ENCODE assay signal across 1 cellular context in the genomic region with DNA sequence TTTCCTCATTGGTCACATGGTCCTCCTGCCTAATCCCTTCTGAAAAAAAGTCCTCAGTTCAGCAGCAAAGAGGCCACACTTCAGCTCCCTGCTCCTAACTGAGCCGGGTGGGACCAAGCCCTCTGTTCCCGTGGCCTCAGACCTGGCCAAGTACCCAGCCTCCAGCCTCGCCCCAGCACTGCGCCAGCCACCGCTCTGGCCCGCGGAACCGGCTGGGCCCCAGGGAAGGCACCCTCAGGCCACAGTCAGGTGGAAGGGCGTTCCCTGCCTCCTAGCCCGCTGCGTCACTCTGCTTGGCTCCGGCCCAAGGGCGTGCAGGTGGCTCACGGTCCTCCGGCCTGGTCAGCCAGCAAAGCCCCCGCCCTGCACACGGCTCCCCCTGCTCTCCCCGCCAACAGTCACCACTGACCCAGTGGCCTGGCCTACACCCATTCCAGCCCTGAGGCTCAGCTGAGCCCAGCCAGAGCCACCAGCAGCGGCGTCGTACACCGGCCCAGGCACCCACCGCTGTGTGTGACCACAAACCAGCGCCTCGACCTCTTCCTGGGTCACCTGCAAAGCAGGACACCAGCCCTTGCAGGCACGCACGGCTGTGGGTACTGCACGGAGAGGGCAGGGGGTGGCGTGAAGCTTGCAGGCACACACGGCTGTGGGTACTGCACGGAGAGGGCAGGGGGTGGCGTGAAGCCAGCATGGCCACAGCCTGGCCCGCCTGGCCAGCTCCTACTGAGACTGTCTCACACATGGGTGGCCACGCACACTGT.
TF ChIP-seq lines count a peak whose summit lies in the region.

No MANE protein-coding gene starts in this region.

TF ChIP-seq in WTC11, 78 proteins besides CTCF, POLR2A, EP300 and RAD21 (continued from another document):
- TF ChIP-seq, protein P1, sequence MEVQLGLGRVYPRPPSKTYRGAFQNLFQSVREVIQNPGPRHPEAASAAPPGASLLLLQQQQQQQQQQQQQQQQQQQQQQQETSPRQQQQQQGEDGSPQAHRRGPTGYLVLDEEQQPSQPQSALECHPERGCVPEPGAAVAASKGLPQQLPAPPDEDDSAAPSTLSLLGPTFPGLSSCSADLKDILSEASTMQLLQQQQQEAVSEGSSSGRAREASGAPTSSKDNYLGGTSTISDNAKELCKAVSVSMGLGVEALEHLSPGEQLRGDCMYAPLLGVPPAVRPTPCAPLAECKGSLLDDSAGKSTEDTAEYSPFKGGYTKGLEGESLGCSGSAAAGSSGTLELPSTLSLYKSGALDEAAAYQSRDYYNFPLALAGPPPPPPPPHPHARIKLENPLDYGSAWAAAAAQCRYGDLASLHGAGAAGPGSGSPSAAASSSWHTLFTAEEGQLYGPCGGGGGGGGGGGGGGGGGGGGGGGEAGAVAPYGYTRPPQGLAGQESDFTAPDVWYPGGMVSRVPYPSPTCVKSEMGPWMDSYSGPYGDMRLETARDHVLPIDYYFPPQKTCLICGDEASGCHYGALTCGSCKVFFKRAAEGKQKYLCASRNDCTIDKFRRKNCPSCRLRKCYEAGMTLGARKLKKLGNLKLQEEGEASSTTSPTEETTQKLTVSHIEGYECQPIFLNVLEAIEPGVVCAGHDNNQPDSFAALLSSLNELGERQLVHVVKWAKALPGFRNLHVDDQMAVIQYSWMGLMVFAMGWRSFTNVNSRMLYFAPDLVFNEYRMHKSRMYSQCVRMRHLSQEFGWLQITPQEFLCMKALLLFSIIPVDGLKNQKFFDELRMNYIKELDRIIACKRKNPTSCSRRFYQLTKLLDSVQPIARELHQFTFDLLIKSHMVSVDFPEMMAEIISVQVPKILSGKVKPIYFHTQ (CRISPR knock-in tag; IDR thresholded peaks at IDR 0.05), result no peak
- TF ChIP-seq, protein P2, sequence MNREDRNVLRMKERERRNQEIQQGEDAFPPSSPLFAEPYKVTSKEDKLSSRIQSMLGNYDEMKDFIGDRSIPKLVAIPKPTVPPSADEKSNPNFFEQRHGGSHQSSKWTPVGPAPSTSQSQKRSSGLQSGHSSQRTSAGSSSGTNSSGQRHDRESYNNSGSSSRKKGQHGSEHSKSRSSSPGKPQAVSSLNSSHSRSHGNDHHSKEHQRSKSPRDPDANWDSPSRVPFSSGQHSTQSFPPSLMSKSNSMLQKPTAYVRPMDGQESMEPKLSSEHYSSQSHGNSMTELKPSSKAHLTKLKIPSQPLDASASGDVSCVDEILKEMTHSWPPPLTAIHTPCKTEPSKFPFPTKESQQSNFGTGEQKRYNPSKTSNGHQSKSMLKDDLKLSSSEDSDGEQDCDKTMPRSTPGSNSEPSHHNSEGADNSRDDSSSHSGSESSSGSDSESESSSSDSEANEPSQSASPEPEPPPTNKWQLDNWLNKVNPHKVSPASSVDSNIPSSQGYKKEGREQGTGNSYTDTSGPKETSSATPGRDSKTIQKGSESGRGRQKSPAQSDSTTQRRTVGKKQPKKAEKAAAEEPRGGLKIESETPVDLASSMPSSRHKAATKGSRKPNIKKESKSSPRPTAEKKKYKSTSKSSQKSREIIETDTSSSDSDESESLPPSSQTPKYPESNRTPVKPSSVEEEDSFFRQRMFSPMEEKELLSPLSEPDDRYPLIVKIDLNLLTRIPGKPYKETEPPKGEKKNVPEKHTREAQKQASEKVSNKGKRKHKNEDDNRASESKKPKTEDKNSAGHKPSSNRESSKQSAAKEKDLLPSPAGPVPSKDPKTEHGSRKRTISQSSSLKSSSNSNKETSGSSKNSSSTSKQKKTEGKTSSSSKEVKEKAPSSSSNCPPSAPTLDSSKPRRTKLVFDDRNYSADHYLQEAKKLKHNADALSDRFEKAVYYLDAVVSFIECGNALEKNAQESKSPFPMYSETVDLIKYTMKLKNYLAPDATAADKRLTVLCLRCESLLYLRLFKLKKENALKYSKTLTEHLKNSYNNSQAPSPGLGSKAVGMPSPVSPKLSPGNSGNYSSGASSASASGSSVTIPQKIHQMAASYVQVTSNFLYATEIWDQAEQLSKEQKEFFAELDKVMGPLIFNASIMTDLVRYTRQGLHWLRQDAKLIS (CRISPR knock-in tag; IDR thresholded peaks at IDR 0.05; ENCODE audit: borderline replicate concordance), result no peak
- TF ChIP-seq TEAD4 (CRISPR knock-in tag; IDR thresholded peaks at IDR 0.05) (no peak), USF2 (CRISPR knock-in tag; IDR thresholded peaks at IDR 0.05) (no peak), RORB (CRISPR knock-in tag; IDR thresholded peaks at IDR 0.05) (no peak), NR1H2 (CRISPR knock-in tag; IDR thresholded peaks at IDR 0.05) (no peak), ATF2 (CRISPR knock-in tag; IDR thresholded peaks at IDR 0.05; ENCODE audit: borderline replicate concordance, low read depth) (no peak), EMX1 (CRISPR knock-in tag; IDR thresholded peaks at IDR 0.05) (no peak)
- TF ChIP-seq, protein P3, sequence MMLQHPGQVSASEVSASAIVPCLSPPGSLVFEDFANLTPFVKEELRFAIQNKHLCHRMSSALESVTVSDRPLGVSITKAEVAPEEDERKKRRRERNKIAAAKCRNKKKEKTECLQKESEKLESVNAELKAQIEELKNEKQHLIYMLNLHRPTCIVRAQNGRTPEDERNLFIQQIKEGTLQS (CRISPR knock-in tag; conservative IDR thresholded peaks at IDR 0.05), result no peak
- TF ChIP-seq, protein P4, sequence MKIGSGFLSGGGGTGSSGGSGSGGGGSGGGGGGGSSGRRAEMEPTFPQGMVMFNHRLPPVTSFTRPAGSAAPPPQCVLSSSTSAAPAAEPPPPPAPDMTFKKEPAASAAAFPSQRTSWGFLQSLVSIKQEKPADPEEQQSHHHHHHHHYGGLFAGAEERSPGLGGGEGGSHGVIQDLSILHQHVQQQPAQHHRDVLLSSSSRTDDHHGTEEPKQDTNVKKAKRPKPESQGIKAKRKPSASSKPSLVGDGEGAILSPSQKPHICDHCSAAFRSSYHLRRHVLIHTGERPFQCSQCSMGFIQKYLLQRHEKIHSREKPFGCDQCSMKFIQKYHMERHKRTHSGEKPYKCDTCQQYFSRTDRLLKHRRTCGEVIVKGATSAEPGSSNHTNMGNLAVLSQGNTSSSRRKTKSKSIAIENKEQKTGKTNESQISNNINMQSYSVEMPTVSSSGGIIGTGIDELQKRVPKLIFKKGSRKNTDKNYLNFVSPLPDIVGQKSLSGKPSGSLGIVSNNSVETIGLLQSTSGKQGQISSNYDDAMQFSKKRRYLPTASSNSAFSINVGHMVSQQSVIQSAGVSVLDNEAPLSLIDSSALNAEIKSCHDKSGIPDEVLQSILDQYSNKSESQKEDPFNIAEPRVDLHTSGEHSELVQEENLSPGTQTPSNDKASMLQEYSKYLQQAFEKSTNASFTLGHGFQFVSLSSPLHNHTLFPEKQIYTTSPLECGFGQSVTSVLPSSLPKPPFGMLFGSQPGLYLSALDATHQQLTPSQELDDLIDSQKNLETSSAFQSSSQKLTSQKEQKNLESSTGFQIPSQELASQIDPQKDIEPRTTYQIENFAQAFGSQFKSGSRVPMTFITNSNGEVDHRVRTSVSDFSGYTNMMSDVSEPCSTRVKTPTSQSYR (CRISPR knock-in tag; IDR thresholded peaks at IDR 0.05), result no peak
